ENCODE assay signal across 8 cellular contexts in the genomic region with DNA sequence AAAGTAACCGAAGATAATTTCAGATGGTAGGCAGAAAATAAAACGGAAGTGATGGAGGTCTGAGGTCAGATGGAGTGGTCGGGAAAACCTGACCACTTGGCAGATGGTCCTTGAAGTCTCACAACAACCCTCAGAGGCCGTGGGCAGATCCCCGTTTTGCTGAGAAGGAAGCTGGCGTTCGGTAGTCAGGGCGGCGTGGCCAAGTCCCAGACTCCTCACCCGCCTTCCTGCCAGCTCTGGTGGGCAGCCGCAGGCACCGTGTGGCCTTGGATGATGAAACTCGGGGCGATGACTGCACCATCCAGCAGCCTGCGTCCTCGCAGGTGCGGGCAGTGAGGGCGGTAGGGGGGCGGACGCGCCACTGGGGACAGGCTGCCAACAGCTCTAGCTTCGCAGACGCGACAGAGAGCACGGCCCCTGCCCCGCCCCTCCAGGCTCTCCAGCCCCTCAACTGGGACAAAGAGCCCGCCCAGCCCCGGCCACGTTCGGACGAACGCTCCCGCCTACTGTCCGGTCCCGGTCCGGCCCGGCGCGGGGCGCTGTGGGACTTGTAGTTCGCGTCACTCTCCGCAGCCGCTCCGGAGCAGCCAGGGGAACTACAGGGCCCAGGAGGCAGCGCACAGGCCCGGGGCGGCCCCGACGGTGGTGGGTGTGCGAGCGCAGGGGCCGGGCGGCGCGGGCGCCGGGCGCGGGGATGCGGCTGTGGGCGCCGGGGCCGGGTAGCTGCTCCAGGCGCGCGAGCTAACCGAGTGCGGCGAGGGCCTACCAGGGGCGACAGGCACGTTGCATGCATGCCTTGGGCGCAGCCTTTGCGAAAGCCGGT. TPM values are rescaled to one million over a fixed set of nuclear protein-coding genes. Genes with fewer than 3 reads are reported as not detected.
A peak's percentile ranks its signal among the peaks of the same experiment; 100 is the strongest.
DNase-seq lines count a peak whose midpoint lies in the region; ATAC-seq and TF ChIP-seq lines count a peak whose summit lies in the region.

A gene with protein sequence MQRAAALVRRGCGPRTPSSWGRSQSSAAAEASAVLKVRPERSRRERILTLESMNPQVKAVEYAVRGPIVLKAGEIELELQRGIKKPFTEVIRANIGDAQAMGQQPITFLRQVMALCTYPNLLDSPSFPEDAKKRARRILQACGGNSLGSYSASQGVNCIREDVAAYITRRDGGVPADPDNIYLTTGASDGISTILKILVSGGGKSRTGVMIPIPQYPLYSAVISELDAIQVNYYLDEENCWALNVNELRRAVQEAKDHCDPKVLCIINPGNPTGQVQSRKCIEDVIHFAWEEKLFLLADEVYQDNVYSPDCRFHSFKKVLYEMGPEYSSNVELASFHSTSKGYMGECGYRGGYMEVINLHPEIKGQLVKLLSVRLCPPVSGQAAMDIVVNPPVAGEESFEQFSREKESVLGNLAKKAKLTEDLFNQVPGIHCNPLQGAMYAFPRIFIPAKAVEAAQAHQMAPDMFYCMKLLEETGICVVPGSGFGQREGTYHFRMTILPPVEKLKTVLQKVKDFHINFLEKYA (plus strand): TSS at position 673 of the 823 bp plus-strand sequence. CDS start 354 bp downstream, outside the sequence.

- H4K12ac ChIP-seq in trophoblast cell (ENCODE audit: low read depth, low read length) = peak within 1 kb of the TSS; percentile 34

- peak; percentile 38 to 70 for TF ChIP-seq POLR2A in tibial nerve (IDR thresholded peaks at IDR 0.05)

- H3K18ac ChIP-seq in trophoblast cell (ENCODE audit: low read length) = peak within 1 kb of the TSS; percentile 96

- H4K91ac ChIP-seq in trophoblast cell (ENCODE audit: low read depth, low read length) = peak within 1 kb of the TSS; percentile 81

- peaks cover 15% of the 10 kb centered on the region for H3K79me2 ChIP-seq in trophoblast cell (ENCODE audit: control insufficient read depth, insufficient read depth, low read length, poor library complexity)

- H2BK5ac ChIP-seq in trophoblast cell (ENCODE audit: low read depth, low read length, poor library complexity) = peak within 1 kb of the TSS; percentile 55

- H3K27me3 ChIP-seq in trophoblast cell (ENCODE audit: insufficient read depth, low read length) (no peaks in the 10 kb centered on the region), tibial nerve (no peaks in the 10 kb centered on the region)

- peak; percentile 35 to 93 for TF ChIP-seq EP300 in tibial nerve (IDR thresholded peaks at IDR 0.05)

- TF ChIP-seq CTCF in GM12873 (IDR thresholded peaks at IDR 0.05; ENCODE audit: insufficient read depth, low read depth, low read length, missing control alignments) (peak; percentile 5), tibial nerve (IDR thresholded peaks at IDR 0.05) (peak in 4 of 5 experiments; percentile 36 to 69 (median 50))

- H3K27ac ChIP-seq in adipose tissue (ENCODE audit: low read depth, low read length) = no peak within 1 kb of the TSS
- H3K27ac ChIP-seq in trophoblast cell (ENCODE audit: low read depth, low read length) = peak within 1 kb of the TSS; percentile 36
- peak within 1 kb of the TSS; percentile 70 to 96 (median 81) for H3K27ac ChIP-seq in tibial nerve

- H3K9me3 ChIP-seq in trophoblast cell (ENCODE audit: insufficient read depth, low read depth, low read length) = no peaks in the 10 kb centered on the region
- H3K9me3 ChIP-seq in tibial nerve = no peaks in the 10 kb centered on the region

- 0 to 1% (median 0%) methylated on average over 59 to 75 of the region's 75 CpGs for WGBS in adipose tissue, 3 donors
- no CpG with 5 or more reads among the region's 75 CpGs for whole genome bisulfite sequencing in trophoblast cell (ENCODE audit: extremely low coverage, insufficient coverage, insufficient read length)
- 0 to 1% methylated on average over 12 to 14 of the region's 75 CpGs for WGBS in tibial nerve, 2 donors

- H3K4me2 ChIP-seq in trophoblast cell (ENCODE audit: low read length) = peak within 1 kb of the TSS; percentile 64

- peaks cover 15% of the 10 kb centered on the region for H3K79me1 ChIP-seq in trophoblast cell (ENCODE audit: low read length)

- H2AFZ ChIP-seq in trophoblast cell (ENCODE audit: insufficient read depth, low read length, poor library complexity) = peak within 1 kb of the TSS; percentile 75

- DNase-seq in NCI-H128 (lab: John Stamatoyannopoulos, UW; ENCODE audit: unreplicated experiment) (peak; percentile 70), SW 1271 (lab: John Stamatoyannopoulos, UW) (peak; percentile 79 to 88), cardiac septum (ENCODE audit: low spot score) (peak; percentile 98), trophoblast cell (peak; percentile 99), tibial nerve (ENCODE audit: low spot score in 2 of 2) (peak; percentile 91 to 93)

- no peak within 1 kb of the TSS for H3K23ac ChIP-seq in trophoblast cell (ENCODE audit: low read length)

- intact Hi-C loops in cardiac septum (cut with DNase I) = no loop called here

- no peaks in the 10 kb centered on the region for H3K36me3 ChIP-seq in trophoblast cell (ENCODE audit: control insufficient read depth in 1 of 2, insufficient read depth in 2 of 2, low read length in 2 of 2)
- H3K36me3 ChIP-seq in tibial nerve = no peaks in the 10 kb centered on the region

- peak within 1 kb of the TSS; percentile 84 for H3K14ac ChIP-seq in trophoblast cell (ENCODE audit: low read length)

- H4K8ac ChIP-seq in trophoblast cell (ENCODE audit: low read depth, low read length) = peak within 1 kb of the TSS; percentile 74

- peak within 1 kb of the TSS; percentile 77 for H3K9ac ChIP-seq in trophoblast cell (ENCODE audit: low read length)

- H3K4me3 ChIP-seq in trophoblast cell (ENCODE audit: low read depth, low read length) (peak within 1 kb of the TSS; percentile 98), tibial nerve (peak within 1 kb of the TSS; percentile 65 to 84 (median 72))

- peaks cover 14 to 31% of the 10 kb centered on the region in 2 experiments for H3K4me1 ChIP-seq in trophoblast cell (ENCODE audit: control insufficient read depth in 1 of 2, insufficient read depth in 2 of 2, low read length in 2 of 2)
- H3K4me1 ChIP-seq in tibial nerve = peaks cover 0 to 44% (median 11%) of the 10 kb centered on the region in 4 donors

- H2BK120ac ChIP-seq in trophoblast cell (ENCODE audit: insufficient read depth, low read length, poor library complexity) = peak within 1 kb of the TSS; percentile 65

- H2AK5ac ChIP-seq in trophoblast cell (ENCODE audit: low read length) = peak within 1 kb of the TSS; percentile 3

- H2BK12ac ChIP-seq in trophoblast cell (ENCODE audit: low read length) = no peak within 1 kb of the TSS

- H3K4ac ChIP-seq in trophoblast cell (ENCODE audit: low read depth, low read length) = peak within 1 kb of the TSS; percentile 60

- peak; percentile 96 for ATAC-seq in HG02678 (IDR thresholded peaks at IDR 0.05; ENCODE audit: unreplicated experiment)

RNA-seq across cellular contexts. Expression of the gene that starts here (rescaled TPM):
- 10 to 100 TPM; 30.0 to 62.0 (median 59.2) TPM for polyA plus RNA-seq in adipose tissue
- total RNA-seq in cardiac septum = 7.3 TPM
- polyA plus RNA-seq in trophoblast cell (2013) = 73.2 and 77.7 TPM in 2 replicates
- 100 to 1,000 TPM in 1 of 4 donors, 10 to 100 TPM in 3; 42.5 to 126 (median 61.3) TPM for total RNA-seq in tibial nerve
